ENCODE assay signal across 11 cellular contexts in the genomic region with DNA sequence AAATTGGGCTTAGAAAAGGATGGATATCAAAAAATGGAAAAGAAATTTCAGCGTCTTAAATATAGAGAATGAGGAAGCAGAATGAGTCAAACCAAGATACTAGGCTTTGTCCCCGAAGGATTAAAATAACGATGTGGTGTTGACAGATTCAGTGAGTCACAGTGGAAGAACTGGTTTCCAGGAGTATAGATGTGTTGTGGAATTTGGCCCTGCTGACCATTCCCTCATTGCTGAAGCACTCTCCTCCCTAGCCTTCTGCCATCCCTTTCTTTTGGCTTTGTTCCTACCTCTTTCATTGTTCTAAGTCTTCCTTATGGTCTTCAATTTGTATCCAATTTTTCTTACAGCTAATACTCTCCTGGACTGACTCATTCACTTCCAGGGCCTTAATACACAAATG. TPM values are rescaled to one million over a fixed set of nuclear protein-coding genes. Genes with fewer than 3 reads are reported as not detected.
DNase-seq lines count a peak whose midpoint lies in the region; ATAC-seq, FAIRE-seq and TF ChIP-seq lines count a peak whose summit lies in the region.
"Had no signal": no experiment of that assay in that cellular context is flagged by ENCODE, and none has a peak within 500 bp of the region (broad histone marks: within the 10 kb centered on the region; RNA-seq: fewer than 3 reads in every experiment).

No MANE protein-coding gene starts in this region.

- H3K27me3 ChIP-seq in adipocyte (replicated peaks; ENCODE audit: control insufficient read depth, insufficient read depth, low read length) (peaks cover 26% of the 10 kb centered on the region), right cardiac atrium (ENCODE audit: control insufficient read depth, insufficient read depth) (no peaks in the 10 kb centered on the region), small intestine (ENCODE audit: control insufficient read depth in 2 of 2, insufficient read depth in 2 of 2, low read length in 2 of 2) (no peaks in the 10 kb centered on the region)
- H3K27me3 ChIP-seq: Peyer's patch had no signal

- H3K4me3 ChIP-seq in HFF-Myc (replicated peaks; ENCODE audit: low read depth, low read length) (no peak overlapping the region), adipocyte (ENCODE audit: low read length) (no peak overlapping the region), right cardiac atrium (ENCODE audit: low read length) (no peak overlapping the region), small intestine (ENCODE audit: low read depth in 1 of 2, low read length in 2 of 2) (no peak overlapping the region)
- H3K4me3 ChIP-seq: Peyer's patch had no signal

- intact Hi-C loops in right cardiac atrium (cut with DNase I) = no loop called here

- H3K9ac ChIP-seq in adipocyte (ENCODE audit: low read length) = no peak overlapping the region

- H3K27ac ChIP-seq in right cardiac atrium (ENCODE audit: low read length) = no peak overlapping the region
- no peak overlapping the region for H3K27ac ChIP-seq in small intestine (ENCODE audit: low read depth in 1 of 2, low read length in 1 of 2)
- H3K27ac ChIP-seq: Peyer's patch had no signal

- H3K4me1 ChIP-seq in adipocyte (ENCODE audit: control insufficient read depth, insufficient read depth, low read length) (peaks cover 5% of the 10 kb centered on the region), right cardiac atrium (ENCODE audit: control insufficient read depth, insufficient read depth, low read length) (no peaks in the 10 kb centered on the region), small intestine (ENCODE audit: control insufficient read depth in 2 of 2, insufficient read depth in 1 of 2, low read depth in 1 of 2, low read length in 1 of 2) (no peaks in the 10 kb centered on the region)
- H3K4me1 ChIP-seq: Peyer's patch had no signal

- DNase-seq in HFF-Myc (ENCODE audit: extremely low read depth, low read depth) = peak; percentile 91
- DNase-seq in adipocyte (ENCODE audit: low read depth) = peak; percentile 74
- peak in 2 of 3 donors; percentile 18 to 40 for DNase-seq in right cardiac atrium
- DNase-seq in small intestine = peak; percentile 74
- no peak for DNase-seq in stimulated activated naive CD8-positive, alpha-beta T cell treated with anti-CD3 and anti-CD28 coated beads, Interleukin-15, Interleukin-2, amounts not matched to agents 100 U/mL and 50 U/mL, for 24 hours
- DNase-seq in NCI-H345 (lab: John Stamatoyannopoulos, UW) = no peak
- DNase-seq: activated CD8-positive, alpha-beta memory T cell treated with anti-CD3 and anti-CD28 coated beads, Interleukin-2, amount 10 ng/mL, durations not matched to agents 7 days and 5 days; naive B cell; Peyer's patch had no signal

- FAIRE-seq in small intestine (lab: Jason Lieb, UNC) = no peak

- ATAC-seq in right cardiac atrium (peak; percentile 85 to 93), HG02759 (IDR thresholded peaks at IDR 0.05; ENCODE audit: unreplicated experiment) (no peak), GM18519 (IDR thresholded peaks at IDR 0.05; ENCODE audit: low FRiP score, unreplicated experiment) (no peak)
- ATAC-seq in stimulated activated naive CD8-positive, alpha-beta T cell treated with anti-CD3 and anti-CD28 coated beads, Interleukin-15, Interleukin-2, amounts not matched to agents 100 U/mL and 50 U/mL, for 24 hours = no peak
- ATAC-seq: activated CD8-positive, alpha-beta memory T cell treated with anti-CD3 and anti-CD28 coated beads, Interleukin-2, amount 10 ng/mL, durations not matched to agents 7 days and 5 days had no signal

- TF ChIP-seq CTCF in HFF-Myc (IDR thresholded peaks at IDR 0.05; ENCODE audit: low read depth, low read length, missing control alignments) = no peak

- H3K36me3 ChIP-seq in adipocyte (ENCODE audit: control insufficient read depth, insufficient read depth, low read length, severe bottlenecking) (no peaks in the 10 kb centered on the region), small intestine (ENCODE audit: control insufficient read depth in 2 of 2, insufficient read depth in 2 of 2, low read length in 2 of 2) (no peaks in the 10 kb centered on the region)
- H3K36me3 ChIP-seq: Peyer's patch had no signal

- H3K9me3 ChIP-seq in adipocyte (ENCODE audit: control insufficient read depth, low read length) (peaks cover 19% of the 10 kb centered on the region), right cardiac atrium (ENCODE audit: control insufficient read depth, low read length) (no peaks in the 10 kb centered on the region), small intestine (ENCODE audit: control insufficient read depth, low read depth) (no peaks in the 10 kb centered on the region)
- H3K9me3 ChIP-seq: Peyer's patch had no signal

- WGBS in right cardiac atrium = 34% methylated on average over 3 of the region's 3 CpGs
- WGBS in small intestine, 3 donors = 15 to 62% (median 30%) methylated on average over 3 of the region's 3 CpGs

RNA-seq across cellular contexts. Expression of gene USP25, which starts 23.1 kb away (rescaled TPM):
- 10 to 100 TPM; 45.4 to 60.6 (median 50.1) TPM for total RNA-seq in right cardiac atrium
- polyA plus RNA-seq in right cardiac atrium (31.5 TPM), small intestine (1 to 10 TPM; 8.1 to 9.1 (median 8.6) TPM)

Comparison
In these comparisons a context has a peak if more than half of its experiments do, and no peak if none do; other contexts are left out.
1. DNase-seq: peak in HFF-Myc (single experiment), adipocyte (single experiment), right cardiac atrium (2 of 3) and small intestine (single experiment); none in stimulated activated naive CD8-positive, alpha-beta T cell treated with anti-CD3 and anti-CD28 coated beads, Interleukin-15, Interleukin-2, amounts not matched to agents 100 U/mL and 50 U/mL, for 24 hours (single experiment) and NCI-H345 (single experiment).
2. ATAC-seq: peak in right cardiac atrium (2 of 2); none in HG02759 (single experiment), GM18519 (single experiment) and stimulated activated naive CD8-positive, alpha-beta T cell treated with anti-CD3 and anti-CD28 coated beads, Interleukin-15, Interleukin-2, amounts not matched to agents 100 U/mL and 50 U/mL, for 24 hours (single experiment).